Comparison of ENCODE assay signal across 23 cellular contexts in the genomic region with DNA sequence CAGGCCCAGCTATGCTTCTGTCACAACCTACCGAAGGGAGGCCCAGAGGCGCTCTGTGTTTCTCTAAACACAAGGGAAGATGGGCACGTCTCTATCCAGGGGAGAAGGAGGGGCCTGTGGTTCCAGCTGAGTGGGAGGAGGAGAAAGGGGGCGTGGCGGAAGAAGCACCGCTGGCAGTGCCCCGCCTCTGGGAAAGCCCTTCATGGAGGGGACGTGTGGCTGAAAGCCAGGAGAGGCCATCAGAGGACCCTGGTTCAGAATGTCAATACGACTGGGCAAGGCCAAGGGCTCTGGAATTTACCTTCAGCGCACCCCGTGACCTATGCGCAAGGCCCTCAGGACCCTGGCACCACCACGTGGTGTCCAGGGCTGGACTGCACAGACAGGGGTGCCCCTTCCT. TPM values are rescaled to one million over a fixed set of nuclear protein-coding genes. Genes with fewer than 3 reads are reported as not detected.
DNase-seq lines count a peak whose midpoint lies in the region; ATAC-seq, FAIRE-seq and TF ChIP-seq lines count a peak whose summit lies in the region.
"Had no signal": no experiment of that assay in that cellular context is flagged by ENCODE, and none has a peak within 500 bp of the region (broad histone marks: within the 10 kb centered on the region; RNA-seq: fewer than 3 reads in every experiment).

No MANE protein-coding gene starts in this region.

- no peak for TF ChIP-seq CTCF in adrenal gland (IDR thresholded peaks at IDR 0.05)
- no peak for TF ChIP-seq CTCF in pancreas (IDR thresholded peaks at IDR 0.05)

- H3K36me3 ChIP-seq in adrenal gland (replicated peaks in 1 of 2) (peaks cover 0 to 67% of the 10 kb centered on the region in 2 donors), pancreas (peaks cover 0 to 64% (median 26%) of the 10 kb centered on the region in 3 donors)

- H3K9me3 ChIP-seq in adrenal gland (replicated peaks in 1 of 3) (no peaks in the 10 kb centered on the region), pancreas (no peaks in the 10 kb centered on the region)

- ATAC-seq in pancreas (no peak), HG03280 (IDR thresholded peaks at IDR 0.05; ENCODE audit: unreplicated experiment) (no peak), GM18505 (IDR thresholded peaks at IDR 0.05; ENCODE audit: unreplicated experiment) (no peak)

- H3K27ac ChIP-seq in adrenal gland (peak overlapping the region in 4 of 5 donors; percentile 56 to 84 (median 68)), pancreas (peak overlapping the region in 3 of 4 donors; percentile 16 to 61 (median 61))
- H3K27ac ChIP-seq: epithelial cell of prostate, hepatocyte, KMS-11 had no signal

- H3K4me3 ChIP-seq in adrenal gland (no peak overlapping the region), pancreas (no peak overlapping the region)
- H3K4me3 ChIP-seq: hepatocyte had no signal

- no peak for FAIRE-seq in pancreas (lab: Jason Lieb, UNC)
- no peak for FAIRE-seq in GM12891 (lab: Jason Lieb, UNC)
- FAIRE-seq: keratinocyte had no signal

- H3K4me1 ChIP-seq in adrenal gland (replicated peaks in 1 of 2) (peaks cover 15% of the 10 kb centered on the region in 2 donors), pancreas (peaks cover 6 to 8% (median 7%) of the 10 kb centered on the region in 3 donors)

- H3K27me3 ChIP-seq in adrenal gland (no peaks in the 10 kb centered on the region), pancreas (no peaks in the 10 kb centered on the region)
- H3K27me3 ChIP-seq: hepatocyte had no signal

- TF ChIP-seq POLR2A in adrenal gland (IDR thresholded peaks at IDR 0.05) (no peak), GM18505 (IDR thresholded peaks at IDR 0.05; ENCODE audit: borderline replicate concordance, extremely low read depth, insufficient read depth, insufficient read length) (no peak), GM12891 (IDR thresholded peaks at IDR 0.05; ENCODE audit: low read depth, low read length) (no peak)

- WGBS in adrenal gland, 4 donors: 63 to 77% (median 73%) methylated on average over 8 to 13 of the region's 13 CpGs
- WGBS in pancreas, 2 donors: 75 to 83% methylated on average over 13 of the region's 13 CpGs

- DNase-seq in ELF-1 (ENCODE audit: low read depth, low spot score) (peak; percentile 92), adrenal gland (peak in 2 of 7 donors; percentile 13 to 21), iPS-NIHi7 (ENCODE audit: extremely low spot score) (peak; percentile 67), pancreas (peak in 2 of 6 donors; percentile 17 to 49), DMS153 (lab: John Stamatoyannopoulos, UW) (no peak), GM12891 (ENCODE audit: insufficient read length, low spot score) (no peak)
- DNase-seq: activated CD4-positive, CD25-positive, alpha-beta regulatory T cell treated with anti-CD3 and anti-CD28 coated beads, Interleukin-2, amount 50 U/mL, for 72 hours; activated effector memory CD4-positive, alpha-beta T cell treated with Interleukin-2 at 50 U/mL for 16 hours; foreskin fibroblast; NCI-H187 treated with DMSO at 0.1 percent for 48 hours; NCI-H82; SHP77 treated with DMSO at 0.1 percent for 48 hours had no signal

- intact Hi-C loops in adrenal gland (cut with DNase I): loop anchor here in 1 of 2 donors (10.0 kb wide), 1 partner anchor 130 kb away; no protein-coding TSS in a partner anchor
- intact Hi-C loops in pancreas (cut with DNase I): loop anchor here in 1 of 3 donors (10.0 kb wide), 1 partner anchor 230 kb away; no protein-coding TSS in a partner anchor

TF ChIP-seq in GM12891, 5 proteins besides CTCF, POLR2A, EP300 and RAD21:
- TF ChIP-seq SPI1 (IDR thresholded peaks at IDR 0.05; ENCODE audit: low read depth, low read length): no peak
- no peak for TF ChIP-seq PAX5 (IDR thresholded peaks at IDR 0.05; ENCODE audit: insufficient read depth, low read length, severe bottlenecking)
- no peak for TF ChIP-seq POU2F2 (IDR thresholded peaks at IDR 0.05; ENCODE audit: low read depth, low read length)
- no peak for TF ChIP-seq POLR2AphosphoS5 (IDR thresholded peaks at IDR 0.05; ENCODE audit: low read depth, low read length)
- no peak for TF ChIP-seq TAF1 (IDR thresholded peaks at IDR 0.05; ENCODE audit: low read depth, low read length)

RNA-seq across cellular contexts. Expression of gene SLC38A8, which starts 12.3 kb away (rescaled TPM):
- total RNA-seq in adrenal gland: 1 to 10 TPM in 1 of 8 donors, under 1 TPM in 2, not detected in 5; 0.55 to 1.1 (median 0.65) TPM
- under 1 TPM in 2 of 3 donors, not detected in 1; 0.07 to 0.31 TPM for polyA plus RNA-seq in adrenal gland
- total RNA-seq in pancreas: under 1 TPM in 2 of 6 donors, not detected in 4; 0.14 to 0.31 TPM
- polyA plus RNA-seq in pancreas: under 1 TPM; 0.38 to 0.49 TPM
- not detected for polyA plus RNA-seq in GM12891 (2012; ENCODE audit: low read depth, missing spikeins)
- total RNA-seq: dermis microvascular lymphatic vessel endothelial cell, hepatocyte, HT-29, OCI-LY7, renal cortical epithelial cell had no signal
- polyA plus RNA-seq: CD14-positive monocyte, hepatocyte, keratinocyte had no signal

Comparison
In these comparisons a context has a peak if more than half of its experiments do, and no peak if none do; other contexts are left out.
1. DNase-seq: peak in ELF-1 (single experiment) and iPS-NIHi7 (single experiment); none in DMS153 (single experiment) and GM12891 (single experiment).